In the genomic region with DNA sequence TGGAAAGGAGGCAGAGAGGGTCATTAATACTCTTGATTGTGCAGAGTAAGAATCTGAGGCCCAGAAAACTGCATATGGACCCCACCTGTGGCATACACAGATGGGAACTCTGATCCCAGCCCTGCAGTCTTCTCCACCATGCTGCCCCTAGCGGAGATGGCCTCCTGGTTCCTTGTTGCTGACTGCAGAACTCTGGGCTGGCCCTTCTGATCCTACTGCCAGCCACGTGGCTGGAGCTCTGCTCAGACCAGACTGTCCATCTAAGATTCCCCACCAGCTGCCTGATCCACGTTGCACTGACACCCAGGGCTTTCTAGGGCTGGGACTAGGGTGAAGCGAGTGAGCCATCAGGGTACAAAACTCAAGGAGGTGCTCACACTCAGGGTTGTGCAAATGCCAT, we compare ENCODE assay signal across 18 cellular contexts.
"Had no signal": no experiment of that assay in that cellular context is flagged by ENCODE, and none has a peak within 500 bp of the region (broad histone marks: within the 10 kb centered on the region; RNA-seq: fewer than 3 reads in every experiment).

No MANE protein-coding gene starts in this region.

- DNase-seq: activated CD4-positive, alpha-beta T cell treated with anti-CD3 and anti-CD28 coated beads for 4 hours; activated CD8-positive, alpha-beta memory T cell treated with anti-CD3 and anti-CD28 coated beads, Interleukin-2, amount 50 U/mL, for 4 hours; activated CD8-positive, alpha-beta T cell treated with anti-CD3 and anti-CD28 coated beads for 36 hours; activated effector memory CD4-positive, alpha-beta T cell treated with anti-CD3 and anti-CD28 coated beads, Interleukin-2, amount 50 U/mL, for 16 hours; activated T-cell treated with anti-CD3 and anti-CD28 coated beads, Interleukin-2, amount 50 U/mL, for 48 hours; adrenal gland; glutamatergic neuron; hypothalamus; left ventricle myocardium superior; naive thymus-derived CD8-positive, alpha-beta T cell; thyroid gland had no signal

- H3K4me3 ChIP-seq: adrenal gland, cardiac muscle cell, thyroid gland, vagina had no signal

- H3K27me3 ChIP-seq: adrenal gland, cardiac muscle cell, neutrophil, thyroid gland, vagina had no signal

- H3K27me3 Mint-ChIP-seq: activated naive CD4-positive, alpha-beta T cell treated with anti-CD3 and anti-CD28 coated beads, Interleukin-2, amount 50 U/mL, for 24 hours; memory B cell had no signal

- H3K36me3 Mint-ChIP-seq: activated naive CD4-positive, alpha-beta T cell treated with anti-CD3 and anti-CD28 coated beads, Interleukin-2, amount 50 U/mL, for 24 hours; memory B cell; naive thymus-derived CD8-positive, alpha-beta T cell; stimulated activated effector memory CD8-positive, alpha-beta T cell treated with anti-CD3 and anti-CD28 coated beads, Interleukin-12 subunit alpha, Interleukin-12 subunit beta, amount 100 ng/mL, for 72 hours had no signal

- H3K36me3 ChIP-seq: adrenal gland, cardiac muscle cell, neutrophil, thyroid gland, vagina had no signal

- H3K4me1 ChIP-seq: adrenal gland, parathyroid adenoma, thyroid gland, vagina had no signal

- H3K4me3 Mint-ChIP-seq: activated CD8-positive, alpha-beta T cell treated with anti-CD3 and anti-CD28 coated beads for 36 hours; activated naive CD4-positive, alpha-beta T cell treated with anti-CD3 and anti-CD28 coated beads, Interleukin-2, amount 50 U/mL, for 24 hours; memory B cell; naive thymus-derived CD8-positive, alpha-beta T cell; stimulated activated effector memory CD8-positive, alpha-beta T cell treated with anti-CD3 and anti-CD28 coated beads, Interleukin-12 subunit alpha, Interleukin-12 subunit beta, amount 100 ng/mL, for 72 hours had no signal

- H3K27ac Mint-ChIP-seq: activated CD8-positive, alpha-beta T cell treated with anti-CD3 and anti-CD28 coated beads for 36 hours; activated naive CD4-positive, alpha-beta T cell treated with anti-CD3 and anti-CD28 coated beads, Interleukin-2, amount 50 U/mL, for 24 hours; memory B cell; naive thymus-derived CD8-positive, alpha-beta T cell; stimulated activated effector memory CD8-positive, alpha-beta T cell treated with anti-CD3 and anti-CD28 coated beads, Interleukin-12 subunit alpha, Interleukin-12 subunit beta, amount 100 ng/mL, for 72 hours had no signal

- ATAC-seq: activated CD8-positive, alpha-beta T cell treated with anti-CD3 and anti-CD28 coated beads for 36 hours; left ventricle myocardium superior; naive thymus-derived CD8-positive, alpha-beta T cell; stimulated activated effector memory CD8-positive, alpha-beta T cell treated with anti-CD3 and anti-CD28 coated beads, Interleukin-12 subunit alpha, Interleukin-12 subunit beta, amount 100 ng/mL, for 72 hours had no signal

- H3K27ac ChIP-seq: adrenal gland, cardiac muscle cell, neutrophil, parathyroid adenoma, thyroid gland, vagina had no signal

- H3K4me1 Mint-ChIP-seq: activated naive CD4-positive, alpha-beta T cell treated with anti-CD3 and anti-CD28 coated beads, Interleukin-2, amount 50 U/mL, for 24 hours; memory B cell; stimulated activated effector memory CD8-positive, alpha-beta T cell treated with anti-CD3 and anti-CD28 coated beads, Interleukin-12 subunit alpha, Interleukin-12 subunit beta, amount 100 ng/mL, for 72 hours had no signal

- H3K9me3 ChIP-seq: adrenal gland, neutrophil, thyroid gland, vagina had no signal

- H3K9me3 Mint-ChIP-seq: activated CD8-positive, alpha-beta T cell treated with anti-CD3 and anti-CD28 coated beads for 36 hours; activated naive CD4-positive, alpha-beta T cell treated with anti-CD3 and anti-CD28 coated beads, Interleukin-2, amount 50 U/mL, for 24 hours; memory B cell; naive thymus-derived CD8-positive, alpha-beta T cell; stimulated activated effector memory CD8-positive, alpha-beta T cell treated with anti-CD3 and anti-CD28 coated beads, Interleukin-12 subunit alpha, Interleukin-12 subunit beta, amount 100 ng/mL, for 72 hours had no signal
